26 cellular contexts compared by ENCODE assay signal in the genomic region with DNA sequence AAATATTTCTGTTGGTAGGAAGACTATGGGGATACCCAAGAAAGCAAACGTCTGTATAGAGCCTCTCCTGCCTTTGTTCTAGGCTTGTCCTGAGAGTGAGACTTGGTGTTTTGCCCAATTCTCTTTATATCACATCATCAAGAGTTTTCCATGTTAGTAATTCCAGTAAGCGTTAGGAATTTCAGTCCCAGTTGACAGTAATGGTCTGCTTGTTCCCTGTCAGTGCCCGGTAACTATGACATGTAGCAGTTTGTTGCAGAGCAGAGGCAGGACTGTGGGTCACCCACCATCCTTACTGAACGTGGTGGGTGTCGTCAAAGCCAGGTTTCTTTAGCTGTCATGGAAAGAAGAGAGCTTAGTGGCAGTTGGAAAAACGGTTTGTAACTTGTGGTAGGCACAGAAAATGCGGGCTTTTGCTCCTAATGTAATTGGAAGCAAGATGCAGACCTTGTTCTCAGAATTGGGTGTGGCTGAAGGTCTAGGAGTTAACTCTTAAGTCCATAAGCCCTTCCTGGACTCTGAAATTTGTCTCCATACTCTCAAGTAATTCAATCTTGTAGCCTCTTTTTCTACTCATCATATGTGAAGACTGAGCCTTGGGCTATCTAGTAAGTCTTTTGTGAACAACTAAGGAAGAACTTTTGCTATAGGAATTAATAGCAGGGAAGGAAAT.
DNase-seq lines count a peak whose midpoint lies in the region; ATAC-seq, FAIRE-seq and TF ChIP-seq lines count a peak whose summit lies in the region.
"Had no signal": no experiment of that assay in that cellular context is flagged by ENCODE, and none has a peak within 500 bp of the region (broad histone marks: within the 10 kb centered on the region; RNA-seq: fewer than 3 reads in every experiment).

No MANE protein-coding gene starts in this region.

- intact Hi-C loops in HepG2 (cut with micrococcal nuclease; ENCODE audit: unreplicated experiment) (no loop called here), right lobe of liver (cut with DNase I) (no loop called here), esophagus muscularis mucosa (cut with DNase I) (no loop called here), mucosa of descending colon (cut with DNase I, micrococcal nuclease) (no loop called here)

- H3K9me3 ChIP-seq in HepG2 (ENCODE audit: low read length), result no peaks in the 10 kb centered on the region
- H3K9me3 ChIP-seq in right lobe of liver, result no peaks in the 10 kb centered on the region
- H3K9me3 ChIP-seq in esophagus muscularis mucosa, result no peaks in the 10 kb centered on the region
- H3K9me3 ChIP-seq in mucosa of descending colon, result no peaks in the 10 kb centered on the region
- H3K9me3 ChIP-seq: HAP-1 had no signal

- no peak overlapping the region for H3K23ac ChIP-seq in mesendoderm (ENCODE audit: low read length)

- H3K79me2 ChIP-seq in HepG2 (ENCODE audit: insufficient read depth, low read length) (no peaks in the 10 kb centered on the region), mesendoderm (ENCODE audit: control insufficient read depth, insufficient read depth, low read length) (no peaks in the 10 kb centered on the region)

- peak; percentile 8 for FAIRE-seq in HepG2 (lab: Jason Lieb, UNC)
- FAIRE-seq: endometrium, GM12878, TTC549 had no signal

- ATAC-seq in HepG2 (no peak), right lobe of liver (no peak), mucosa of descending colon (peak; percentile 36), HG02759 (IDR thresholded peaks at IDR 0.05; ENCODE audit: unreplicated experiment) (no peak)
- ATAC-seq: GM12878 had no signal

- TF ChIP-seq POLR2A in HepG2 (IDR thresholded peaks at IDR 0.05; ENCODE audit: insufficient read depth in 1 of 2, low read depth in 2 of 2, low read length in 2 of 2) (no peak), right lobe of liver (IDR thresholded peaks at IDR 0.05) (no peak), esophagus muscularis mucosa (IDR thresholded peaks at IDR 0.05; ENCODE audit: low read depth) (no peak)

- H3K4me1 ChIP-seq in HepG2 (ENCODE audit: insufficient read depth, low read length), result peaks cover 1% of the 10 kb centered on the region; the same call in 1 of the 2 replicates
- peaks cover 0 to 4% (median under 1%) of the 10 kb centered on the region in 4 donors for H3K4me1 ChIP-seq in right lobe of liver
- peaks cover 8 to 20% (median 16%) of the 10 kb centered on the region in 4 donors for H3K4me1 ChIP-seq in esophagus muscularis mucosa
- H3K4me1 ChIP-seq in mucosa of descending colon (ENCODE audit: low read depth), result peaks cover 5% of the 10 kb centered on the region
- H3K4me1 ChIP-seq in mesendoderm (ENCODE audit: control insufficient read depth, low read depth, low read length), result no peaks in the 10 kb centered on the region
- H3K4me1 ChIP-seq: HAP-1 had no signal

- no peak overlapping the region for H2AFZ ChIP-seq in HepG2 (ENCODE audit: low read length)

- H3K36me3 ChIP-seq in HepG2 (replicated peaks in 1 of 2; ENCODE audit: control insufficient read depth in 1 of 2, insufficient read depth in 2 of 2, low read length in 2 of 2) (peaks cover 22 to 64% of the 10 kb centered on the region in 2 experiments), right lobe of liver (peaks cover 0 to 12% (median 4%) of the 10 kb centered on the region in 4 donors), esophagus muscularis mucosa (peaks cover 3 to 38% (median 8%) of the 10 kb centered on the region in 4 donors), mucosa of descending colon (ENCODE audit: low read depth) (no peaks in the 10 kb centered on the region), mesendoderm (ENCODE audit: control insufficient read depth, insufficient read depth, low read length) (no peaks in the 10 kb centered on the region)

- in situ Hi-C loops in HepG2 (cut with HindIII; ENCODE audit: extremely low pct_ligation_motif_present, low pct_unique_long_range_greater_than_20kb), result no loop called here

- no peak overlapping the region for H2AK5ac ChIP-seq in mesendoderm (ENCODE audit: low read length)

- no peak overlapping the region for H3K4me3 ChIP-seq in HepG2 (replicated peaks in 1 of 3; ENCODE audit: insufficient read depth in 1 of 3, low read depth in 2 of 3, low read length in 3 of 3)
- H3K4me3 ChIP-seq in right lobe of liver, result no peak overlapping the region
- no peak overlapping the region for H3K4me3 ChIP-seq in esophagus muscularis mucosa
- H3K4me3 ChIP-seq in mucosa of descending colon, result no peak overlapping the region
- no peak overlapping the region for H3K4me3 ChIP-seq in mesendoderm (ENCODE audit: low read length)
- H3K4me3 ChIP-seq: coronary artery, GM12878, HAP-1 had no signal

- no peak overlapping the region for H3K18ac ChIP-seq in mesendoderm (ENCODE audit: low read length)

- peaks cover 2% of the 10 kb centered on the region for H3K79me1 ChIP-seq in mesendoderm (ENCODE audit: low read length)

- H3K4ac ChIP-seq in mesendoderm (ENCODE audit: low read depth, low read length), result no peak overlapping the region

- H3K27me3 ChIP-seq in HepG2 (ENCODE audit: control insufficient read depth in 1 of 2, insufficient read depth in 2 of 2, low read length in 2 of 2) (no peaks in the 10 kb centered on the region), right lobe of liver (no peaks in the 10 kb centered on the region), esophagus muscularis mucosa (no peaks in the 10 kb centered on the region), mesendoderm (ENCODE audit: insufficient read depth, low read length, poor library complexity) (no peaks in the 10 kb centered on the region)

- H3K27ac ChIP-seq in HepG2 (ENCODE audit: extremely low read length, insufficient read depth, low read length), result no peak overlapping the region
- no peak overlapping the region for H3K27ac ChIP-seq in right lobe of liver
- peak overlapping the region; percentile 0 to 62 (median 26) for H3K27ac ChIP-seq in esophagus muscularis mucosa (replicated peaks in 1 of 4)
- no peak overlapping the region for H3K27ac ChIP-seq in mesendoderm (ENCODE audit: low read depth, low read length)
- H3K27ac ChIP-seq: RWPE1 had no signal

- no peaks in the 10 kb centered on the region for H4K20me1 ChIP-seq in HepG2 (ENCODE audit: insufficient read depth, low read length)

- POLR2A ChIA-PET in HepG2 (lab: Yijun Ruan, JAX), result no interaction called here

- no peak overlapping the region for H2BK5ac ChIP-seq in mesendoderm (ENCODE audit: low read length)

- DNase-seq in HepG2 (ENCODE audit: low spot score) (no peak), right lobe of liver (no peak), esophagus muscularis mucosa (ENCODE audit: extremely low spot score) (no peak), mucosa of descending colon (no peak), mesendoderm (no peak), NCI-H2171 treated with DMSO at 0.1 percent for 48 hours (lab: John Stamatoyannopoulos, UW) (no peak), mucosa of gallbladder (ENCODE audit: low spot score) (no peak)
- DNase-seq: activated CD4-positive, alpha-beta T cell treated with anti-CD3 and anti-CD28 coated beads, Interleukin-2, amount 10 ng/mL, durations not matched to agents 24 days and 14 days; activated naive CD4-positive, alpha-beta T cell; CD4-positive, CD25-positive, alpha-beta regulatory T cell; GF-D8; hippocampal formation; islet precursor cell; mesenchymal stem cell; NCI-H187; NCI-H524; nephron progenitor cell; substantia nigra; SW 1271 had no signal

- no peak overlapping the region for H3K9ac ChIP-seq in HepG2 (ENCODE audit: insufficient read depth, low read depth, low read length)
- no peak overlapping the region for H3K9ac ChIP-seq in mesendoderm (ENCODE audit: low read length)

- H4K5ac ChIP-seq in mesendoderm (ENCODE audit: low read length), result no peak overlapping the region

- no peak for TF ChIP-seq CTCF in HepG2 (CRISPR knock-in tag; IDR thresholded peaks at IDR 0.05)
- TF ChIP-seq CTCF in right lobe of liver (IDR thresholded peaks at IDR 0.05), result no peak
- no peak for TF ChIP-seq CTCF in esophagus muscularis mucosa (IDR thresholded peaks at IDR 0.05)
- TF ChIP-seq CTCF in mucosa of descending colon (IDR thresholded peaks at IDR 0.05), result no peak

- CTCF ChIA-PET in HepG2 (lab: Yijun Ruan, JAX; ENCODE audit: low intra/inter-chr PET ratio, low total read pairs), result no interaction called here

- no peak overlapping the region for H3K56ac ChIP-seq in mesendoderm (ENCODE audit: low read length)

- H3K4me2 ChIP-seq in HepG2 (ENCODE audit: low read depth, low read length), result no peak overlapping the region
- H3K4me2 ChIP-seq in mesendoderm (ENCODE audit: low read length), result no peak overlapping the region

- no peak overlapping the region for H4K8ac ChIP-seq in mesendoderm (ENCODE audit: low read depth, low read length)

- TF ChIP-seq EP300 in HepG2 (IDR thresholded peaks at IDR 0.05; ENCODE audit: low read depth in 2 of 2, low read length in 2 of 2) (no peak), HepG2 (CRISPR knock-in tag; IDR thresholded peaks at IDR 0.05; ENCODE audit: borderline replicate concordance) (no peak), esophagus muscularis mucosa (IDR thresholded peaks at IDR 0.05) (peak; percentile 70)

- 88% methylated on average over 7 of the region's 7 CpGs for WGBS in HepG2 (ENCODE audit: low lambda C conversion rate)
- WGBS in right lobe of liver (ENCODE audit: insufficient coverage, low coverage, low lambda C conversion rate, missing lambda C conversion rate), result 83% methylated on average over 5 of the region's 7 CpGs
- 52% methylated on average over 7 of the region's 7 CpGs for WGBS in esophagus muscularis mucosa
- no CpG with 5 or more reads among the region's 7 CpGs for WGBS in mesendoderm (ENCODE audit: extremely low coverage, insufficient coverage, low lambda C conversion rate)

- no peak for TF ChIP-seq RAD21 in HepG2 (CRISPR knock-in tag; IDR thresholded peaks at IDR 0.05)

- BruUV-seq in HepG2 (replicated peaks; lab: Mats Ljungman, UMichigan), result no TSS peak

- H2BK15ac ChIP-seq in mesendoderm (replicated peaks; ENCODE audit: low read depth), result no peak overlapping the region

- no peak overlapping the region for H2BK120ac ChIP-seq in mesendoderm (ENCODE audit: low read depth, low read length)

TF ChIP-seq in HepG2, 621 proteins besides CTCF, POLR2A, EP300 and RAD21 (continues in another document):
- TF ChIP-seq KDM4B (CRISPR knock-in tag; IDR thresholded peaks at IDR 0.05), result no peak
- TF ChIP-seq ZNF776 (CRISPR knock-in tag; IDR thresholded peaks at IDR 0.05), result no peak
- TF ChIP-seq ZSCAN22 (CRISPR knock-in tag; IDR thresholded peaks at IDR 0.05), result no peak
- no peak for TF ChIP-seq KLF15 (CRISPR knock-in tag; IDR thresholded peaks at IDR 0.05; ENCODE audit: borderline replicate concordance)
- TF ChIP-seq, protein P1, sequence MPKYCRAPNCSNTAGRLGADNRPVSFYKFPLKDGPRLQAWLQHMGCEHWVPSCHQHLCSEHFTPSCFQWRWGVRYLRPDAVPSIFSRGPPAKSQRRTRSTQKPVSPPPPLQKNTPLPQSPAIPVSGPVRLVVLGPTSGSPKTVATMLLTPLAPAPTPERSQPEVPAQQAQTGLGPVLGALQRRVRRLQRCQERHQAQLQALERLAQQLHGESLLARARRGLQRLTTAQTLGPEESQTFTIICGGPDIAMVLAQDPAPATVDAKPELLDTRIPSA (CRISPR knock-in tag; IDR thresholded peaks at IDR 0.05; ENCODE audit: borderline replicate concordance), result no peak
- TF ChIP-seq POLR2AphosphoS2 (IDR thresholded peaks at IDR 0.05; ENCODE audit: low read depth, low read length), result no peak

Comparison
In these comparisons a context has a peak if more than half of its experiments do, and no peak if none do; other contexts are left out.
1. H3K27ac ChIP-seq: peak in esophagus muscularis mucosa (4 of 4); none in HepG2 (single experiment), right lobe of liver (0 of 3) and mesendoderm (single experiment).